In the genomic region with DNA sequence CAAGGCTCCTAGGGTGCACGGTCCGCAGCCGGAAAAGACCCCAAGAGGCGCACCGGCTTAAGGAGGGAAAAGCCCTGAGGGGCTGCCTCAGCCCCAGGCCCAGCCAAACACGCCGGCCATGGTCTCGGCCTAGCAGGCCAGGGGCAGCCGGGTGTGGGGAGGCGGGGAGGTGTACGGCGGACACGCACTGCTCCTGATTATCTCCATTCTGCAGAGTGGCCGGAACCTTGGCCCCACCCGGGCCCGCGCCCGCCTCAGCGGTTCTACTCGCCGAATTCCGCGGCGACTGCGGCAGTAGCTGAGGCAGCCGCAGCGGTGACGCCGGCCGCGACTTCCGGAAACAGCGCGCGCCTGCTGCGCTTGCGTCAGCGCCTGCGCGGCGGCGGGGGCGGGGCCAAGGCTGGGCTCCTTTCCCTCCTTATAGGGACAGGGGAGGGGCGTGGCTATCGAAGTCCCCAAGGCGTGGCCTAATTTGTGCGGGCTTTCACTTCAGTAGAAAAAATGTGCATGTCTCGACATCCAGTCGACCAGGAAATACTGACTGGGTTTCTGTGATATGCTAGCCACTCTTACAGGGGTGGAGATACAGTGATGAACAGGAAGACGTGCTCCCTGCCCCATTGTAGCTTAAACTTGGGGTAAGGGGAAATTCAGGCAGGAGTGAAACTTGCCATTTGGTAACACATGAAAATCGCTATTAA, we compare ENCODE assay signal across 1 cellular context.
TF ChIP-seq lines count a peak whose summit lies in the region.

A gene with protein sequence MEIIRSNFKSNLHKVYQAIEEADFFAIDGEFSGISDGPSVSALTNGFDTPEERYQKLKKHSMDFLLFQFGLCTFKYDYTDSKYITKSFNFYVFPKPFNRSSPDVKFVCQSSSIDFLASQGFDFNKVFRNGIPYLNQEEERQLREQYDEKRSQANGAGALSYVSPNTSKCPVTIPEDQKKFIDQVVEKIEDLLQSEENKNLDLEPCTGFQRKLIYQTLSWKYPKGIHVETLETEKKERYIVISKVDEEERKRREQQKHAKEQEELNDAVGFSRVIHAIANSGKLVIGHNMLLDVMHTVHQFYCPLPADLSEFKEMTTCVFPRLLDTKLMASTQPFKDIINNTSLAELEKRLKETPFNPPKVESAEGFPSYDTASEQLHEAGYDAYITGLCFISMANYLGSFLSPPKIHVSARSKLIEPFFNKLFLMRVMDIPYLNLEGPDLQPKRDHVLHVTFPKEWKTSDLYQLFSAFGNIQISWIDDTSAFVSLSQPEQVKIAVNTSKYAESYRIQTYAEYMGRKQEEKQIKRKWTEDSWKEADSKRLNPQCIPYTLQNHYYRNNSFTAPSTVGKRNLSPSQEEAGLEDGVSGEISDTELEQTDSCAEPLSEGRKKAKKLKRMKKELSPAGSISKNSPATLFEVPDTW (minus strand): TSS at position 342 of the 701 bp plus-strand sequence. CDS start 135 bp downstream, at position 207.

TF ChIP-seq in K562, 482 proteins besides CTCF, POLR2A, EP300 and RAD21 (continued from another document and continues in another):
- TF ChIP-seq, protein P1, sequence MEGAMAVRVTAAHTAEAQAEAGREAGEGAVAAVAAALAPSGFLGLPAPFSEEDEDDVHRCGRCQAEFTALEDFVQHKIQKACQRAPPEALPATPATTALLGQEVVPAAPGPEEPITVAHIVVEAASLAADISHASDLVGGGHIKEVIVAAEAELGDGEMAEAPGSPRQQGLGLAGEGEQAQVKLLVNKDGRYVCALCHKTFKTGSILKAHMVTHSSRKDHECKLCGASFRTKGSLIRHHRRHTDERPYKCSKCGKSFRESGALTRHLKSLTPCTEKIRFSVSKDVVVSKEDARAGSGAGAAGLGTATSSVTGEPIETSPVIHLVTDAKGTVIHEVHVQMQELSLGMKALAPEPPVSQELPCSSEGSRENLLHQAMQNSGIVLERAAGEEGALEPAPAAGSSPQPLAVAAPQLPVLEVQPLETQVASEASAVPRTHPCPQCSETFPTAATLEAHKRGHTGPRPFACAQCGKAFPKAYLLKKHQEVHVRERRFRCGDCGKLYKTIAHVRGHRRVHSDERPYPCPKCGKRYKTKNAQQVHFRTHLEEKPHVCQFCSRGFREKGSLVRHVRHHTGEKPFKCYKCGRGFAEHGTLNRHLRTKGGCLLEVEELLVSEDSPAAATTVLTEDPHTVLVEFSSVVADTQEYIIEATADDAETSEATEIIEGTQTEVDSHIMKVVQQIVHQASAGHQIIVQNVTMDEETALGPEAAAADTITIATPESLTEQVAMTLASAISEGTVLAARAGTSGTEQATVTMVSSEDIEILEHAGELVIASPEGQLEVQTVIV (CRISPR knock-in tag; IDR thresholded peaks at IDR 0.05; ENCODE audit: borderline replicate concordance), result no peak
- TF ChIP-seq, protein P2, sequence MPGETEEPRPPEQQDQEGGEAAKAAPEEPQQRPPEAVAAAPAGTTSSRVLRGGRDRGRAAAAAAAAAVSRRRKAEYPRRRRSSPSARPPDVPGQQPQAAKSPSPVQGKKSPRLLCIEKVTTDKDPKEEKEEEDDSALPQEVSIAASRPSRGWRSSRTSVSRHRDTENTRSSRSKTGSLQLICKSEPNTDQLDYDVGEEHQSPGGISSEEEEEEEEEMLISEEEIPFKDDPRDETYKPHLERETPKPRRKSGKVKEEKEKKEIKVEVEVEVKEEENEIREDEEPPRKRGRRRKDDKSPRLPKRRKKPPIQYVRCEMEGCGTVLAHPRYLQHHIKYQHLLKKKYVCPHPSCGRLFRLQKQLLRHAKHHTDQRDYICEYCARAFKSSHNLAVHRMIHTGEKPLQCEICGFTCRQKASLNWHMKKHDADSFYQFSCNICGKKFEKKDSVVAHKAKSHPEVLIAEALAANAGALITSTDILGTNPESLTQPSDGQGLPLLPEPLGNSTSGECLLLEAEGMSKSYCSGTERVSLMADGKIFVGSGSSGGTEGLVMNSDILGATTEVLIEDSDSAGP (CRISPR knock-in tag; IDR thresholded peaks at IDR 0.05), result no peak
- TF ChIP-seq TBP (optimal IDR thresholded peaks at IDR 0.05; ENCODE audit: low read depth, low read length) (peak; percentile 91), KLF13 (tag; IDR thresholded peaks at IDR 0.05; ENCODE audit: borderline replicate concordance, low read depth) (no peak), CCNT2 (IDR thresholded peaks at IDR 0.05; ENCODE audit: borderline replicate concordance, extremely low read depth, insufficient read length, low read depth, low read length) (peak; percentile 84), SP2 (IDR thresholded peaks at IDR 0.05; ENCODE audit: extremely low read depth, low read depth, low read length, poor library complexity, severe bottlenecking) (no peak), ZNF133 (CRISPR knock-in tag; IDR thresholded peaks at IDR 0.05) (no peak), TAF7 (tag; IDR thresholded peaks at IDR 0.05) (peak; percentile 67), ZNF134 (CRISPR knock-in tag; conservative IDR thresholded peaks at IDR 0.05) (no peak), DIDO1 (tag; IDR thresholded peaks at IDR 0.05; ENCODE audit: low read depth) (no peak), SMAD4 (CRISPR knock-in tag; conservative IDR thresholded peaks at IDR 0.05) (peak; percentile 24; the same call in 1 of the 2 replicates), BHLHE40 (IDR thresholded peaks at IDR 0.05; ENCODE audit: low read length) (no peak), FOXP1 (CRISPR knock-in tag; IDR thresholded peaks at IDR 0.05) (peak; percentile 77), ZNF589 (CRISPR knock-in tag; IDR thresholded peaks at IDR 0.05; ENCODE audit: low read depth) (0 out of 2 replicates have a peak, but pooled peaks have one; percentile 74), MCM2 (IDR thresholded peaks at IDR 0.05; ENCODE audit: low read depth) (no peak), ZSCAN32 (CRISPR knock-in tag; IDR thresholded peaks at IDR 0.05) (no peak), CC2D1A (IDR thresholded peaks at IDR 0.05) (no peak), HDAC6 (IDR thresholded peaks at IDR 0.05; ENCODE audit: low read depth, low read length) (no peak), ZNF444 (CRISPR knock-in tag; IDR thresholded peaks at IDR 0.05) (no peak), CREM (IDR thresholded peaks at IDR 0.05; ENCODE audit: low read depth) (peak; percentile 90), L3MBTL2 (IDR thresholded peaks at IDR 0.05) (peak; percentile 86), HNRNPUL1 (IDR thresholded peaks at IDR 0.05; ENCODE audit: low read length) (no peak), CBX8 (IDR thresholded peaks at IDR 0.05; ENCODE audit: borderline replicate concordance, extremely low read depth, low read depth, low read length, poor library complexity, severe bottlenecking) (no peak), ELF4 (CRISPR knock-in tag; IDR thresholded peaks at IDR 0.05) (no peak), SETDB1 (IDR thresholded peaks at IDR 0.05; ENCODE audit: low read length) (no peak)
- TF ChIP-seq, protein P3, sequence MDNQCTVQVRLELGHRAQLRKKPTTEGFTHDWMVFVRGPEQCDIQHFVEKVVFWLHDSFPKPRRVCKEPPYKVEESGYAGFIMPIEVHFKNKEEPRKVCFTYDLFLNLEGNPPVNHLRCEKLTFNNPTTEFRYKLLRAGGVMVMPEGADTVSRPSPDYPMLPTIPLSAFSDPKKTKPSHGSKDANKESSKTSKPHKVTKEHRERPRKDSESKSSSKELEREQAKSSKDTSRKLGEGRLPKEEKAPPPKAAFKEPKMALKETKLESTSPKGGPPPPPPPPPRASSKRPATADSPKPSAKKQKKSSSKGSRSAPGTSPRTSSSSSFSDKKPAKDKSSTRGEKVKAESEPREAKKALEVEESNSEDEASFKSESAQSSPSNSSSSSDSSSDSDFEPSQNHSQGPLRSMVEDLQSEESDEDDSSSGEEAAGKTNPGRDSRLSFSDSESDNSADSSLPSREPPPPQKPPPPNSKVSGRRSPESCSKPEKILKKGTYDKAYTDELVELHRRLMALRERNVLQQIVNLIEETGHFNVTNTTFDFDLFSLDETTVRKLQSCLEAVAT (IDR thresholded peaks at IDR 0.05), result peak; percentile 28 to 60; a peak in 2 of 4 replicates
- TF ChIP-seq, protein P4, sequence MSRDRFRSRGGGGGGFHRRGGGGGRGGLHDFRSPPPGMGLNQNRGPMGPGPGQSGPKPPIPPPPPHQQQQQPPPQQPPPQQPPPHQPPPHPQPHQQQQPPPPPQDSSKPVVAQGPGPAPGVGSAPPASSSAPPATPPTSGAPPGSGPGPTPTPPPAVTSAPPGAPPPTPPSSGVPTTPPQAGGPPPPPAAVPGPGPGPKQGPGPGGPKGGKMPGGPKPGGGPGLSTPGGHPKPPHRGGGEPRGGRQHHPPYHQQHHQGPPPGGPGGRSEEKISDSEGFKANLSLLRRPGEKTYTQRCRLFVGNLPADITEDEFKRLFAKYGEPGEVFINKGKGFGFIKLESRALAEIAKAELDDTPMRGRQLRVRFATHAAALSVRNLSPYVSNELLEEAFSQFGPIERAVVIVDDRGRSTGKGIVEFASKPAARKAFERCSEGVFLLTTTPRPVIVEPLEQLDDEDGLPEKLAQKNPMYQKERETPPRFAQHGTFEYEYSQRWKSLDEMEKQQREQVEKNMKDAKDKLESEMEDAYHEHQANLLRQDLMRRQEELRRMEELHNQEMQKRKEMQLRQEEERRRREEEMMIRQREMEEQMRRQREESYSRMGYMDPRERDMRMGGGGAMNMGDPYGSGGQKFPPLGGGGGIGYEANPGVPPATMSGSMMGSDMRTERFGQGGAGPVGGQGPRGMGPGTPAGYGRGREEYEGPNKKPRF (IDR thresholded peaks at IDR 0.05; ENCODE audit: low read depth, low read length), result no peak
- TF ChIP-seq, protein P5, sequence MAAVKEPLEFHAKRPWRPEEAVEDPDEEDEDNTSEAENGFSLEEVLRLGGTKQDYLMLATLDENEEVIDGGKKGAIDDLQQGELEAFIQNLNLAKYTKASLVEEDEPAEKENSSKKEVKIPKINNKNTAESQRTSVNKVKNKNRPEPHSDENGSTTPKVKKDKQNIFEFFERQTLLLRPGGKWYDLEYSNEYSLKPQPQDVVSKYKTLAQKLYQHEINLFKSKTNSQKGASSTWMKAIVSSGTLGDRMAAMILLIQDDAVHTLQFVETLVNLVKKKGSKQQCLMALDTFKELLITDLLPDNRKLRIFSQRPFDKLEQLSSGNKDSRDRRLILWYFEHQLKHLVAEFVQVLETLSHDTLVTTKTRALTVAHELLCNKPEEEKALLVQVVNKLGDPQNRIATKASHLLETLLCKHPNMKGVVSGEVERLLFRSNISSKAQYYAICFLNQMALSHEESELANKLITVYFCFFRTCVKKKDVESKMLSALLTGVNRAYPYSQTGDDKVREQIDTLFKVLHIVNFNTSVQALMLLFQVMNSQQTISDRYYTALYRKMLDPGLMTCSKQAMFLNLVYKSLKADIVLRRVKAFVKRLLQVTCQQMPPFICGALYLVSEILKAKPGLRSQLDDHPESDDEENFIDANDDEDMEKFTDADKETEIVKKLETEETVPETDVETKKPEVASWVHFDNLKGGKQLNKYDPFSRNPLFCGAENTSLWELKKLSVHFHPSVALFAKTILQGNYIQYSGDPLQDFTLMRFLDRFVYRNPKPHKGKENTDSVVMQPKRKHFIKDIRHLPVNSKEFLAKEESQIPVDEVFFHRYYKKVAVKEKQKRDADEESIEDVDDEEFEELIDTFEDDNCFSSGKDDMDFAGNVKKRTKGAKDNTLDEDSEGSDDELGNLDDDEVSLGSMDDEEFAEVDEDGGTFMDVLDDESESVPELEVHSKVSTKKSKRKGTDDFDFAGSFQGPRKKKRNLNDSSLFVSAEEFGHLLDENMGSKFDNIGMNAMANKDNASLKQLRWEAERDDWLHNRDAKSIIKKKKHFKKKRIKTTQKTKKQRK (IDR thresholded peaks at IDR 0.05; ENCODE audit: borderline replicate concordance, low read depth, low read length), result no peak
- TF ChIP-seq, protein P6, sequence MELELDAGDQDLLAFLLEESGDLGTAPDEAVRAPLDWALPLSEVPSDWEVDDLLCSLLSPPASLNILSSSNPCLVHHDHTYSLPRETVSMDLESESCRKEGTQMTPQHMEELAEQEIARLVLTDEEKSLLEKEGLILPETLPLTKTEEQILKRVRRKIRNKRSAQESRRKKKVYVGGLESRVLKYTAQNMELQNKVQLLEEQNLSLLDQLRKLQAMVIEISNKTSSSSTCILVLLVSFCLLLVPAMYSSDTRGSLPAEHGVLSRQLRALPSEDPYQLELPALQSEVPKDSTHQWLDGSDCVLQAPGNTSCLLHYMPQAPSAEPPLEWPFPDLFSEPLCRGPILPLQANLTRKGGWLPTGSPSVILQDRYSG (tag; conservative IDR thresholded peaks at IDR 0.05; ENCODE audit: low read depth), result no peak
- TF ChIP-seq, protein P7, sequence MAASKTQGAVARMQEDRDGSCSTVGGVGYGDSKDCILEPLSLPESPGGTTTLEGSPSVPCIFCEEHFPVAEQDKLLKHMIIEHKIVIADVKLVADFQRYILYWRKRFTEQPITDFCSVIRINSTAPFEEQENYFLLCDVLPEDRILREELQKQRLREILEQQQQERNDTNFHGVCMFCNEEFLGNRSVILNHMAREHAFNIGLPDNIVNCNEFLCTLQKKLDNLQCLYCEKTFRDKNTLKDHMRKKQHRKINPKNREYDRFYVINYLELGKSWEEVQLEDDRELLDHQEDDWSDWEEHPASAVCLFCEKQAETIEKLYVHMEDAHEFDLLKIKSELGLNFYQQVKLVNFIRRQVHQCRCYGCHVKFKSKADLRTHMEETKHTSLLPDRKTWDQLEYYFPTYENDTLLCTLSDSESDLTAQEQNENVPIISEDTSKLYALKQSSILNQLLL (CRISPR knock-in tag; IDR thresholded peaks at IDR 0.05; ENCODE audit: borderline replicate concordance), result no peak
- TF ChIP-seq, protein P8, sequence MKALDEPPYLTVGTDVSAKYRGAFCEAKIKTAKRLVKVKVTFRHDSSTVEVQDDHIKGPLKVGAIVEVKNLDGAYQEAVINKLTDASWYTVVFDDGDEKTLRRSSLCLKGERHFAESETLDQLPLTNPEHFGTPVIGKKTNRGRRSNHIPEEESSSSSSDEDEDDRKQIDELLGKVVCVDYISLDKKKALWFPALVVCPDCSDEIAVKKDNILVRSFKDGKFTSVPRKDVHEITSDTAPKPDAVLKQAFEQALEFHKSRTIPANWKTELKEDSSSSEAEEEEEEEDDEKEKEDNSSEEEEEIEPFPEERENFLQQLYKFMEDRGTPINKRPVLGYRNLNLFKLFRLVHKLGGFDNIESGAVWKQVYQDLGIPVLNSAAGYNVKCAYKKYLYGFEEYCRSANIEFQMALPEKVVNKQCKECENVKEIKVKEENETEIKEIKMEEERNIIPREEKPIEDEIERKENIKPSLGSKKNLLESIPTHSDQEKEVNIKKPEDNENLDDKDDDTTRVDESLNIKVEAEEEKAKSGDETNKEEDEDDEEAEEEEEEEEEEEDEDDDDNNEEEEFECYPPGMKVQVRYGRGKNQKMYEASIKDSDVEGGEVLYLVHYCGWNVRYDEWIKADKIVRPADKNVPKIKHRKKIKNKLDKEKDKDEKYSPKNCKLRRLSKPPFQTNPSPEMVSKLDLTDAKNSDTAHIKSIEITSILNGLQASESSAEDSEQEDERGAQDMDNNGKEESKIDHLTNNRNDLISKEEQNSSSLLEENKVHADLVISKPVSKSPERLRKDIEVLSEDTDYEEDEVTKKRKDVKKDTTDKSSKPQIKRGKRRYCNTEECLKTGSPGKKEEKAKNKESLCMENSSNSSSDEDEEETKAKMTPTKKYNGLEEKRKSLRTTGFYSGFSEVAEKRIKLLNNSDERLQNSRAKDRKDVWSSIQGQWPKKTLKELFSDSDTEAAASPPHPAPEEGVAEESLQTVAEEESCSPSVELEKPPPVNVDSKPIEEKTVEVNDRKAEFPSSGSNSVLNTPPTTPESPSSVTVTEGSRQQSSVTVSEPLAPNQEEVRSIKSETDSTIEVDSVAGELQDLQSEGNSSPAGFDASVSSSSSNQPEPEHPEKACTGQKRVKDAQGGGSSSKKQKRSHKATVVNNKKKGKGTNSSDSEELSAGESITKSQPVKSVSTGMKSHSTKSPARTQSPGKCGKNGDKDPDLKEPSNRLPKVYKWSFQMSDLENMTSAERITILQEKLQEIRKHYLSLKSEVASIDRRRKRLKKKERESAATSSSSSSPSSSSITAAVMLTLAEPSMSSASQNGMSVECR (CRISPR knock-in tag; IDR thresholded peaks at IDR 0.05), result peak; percentile 82
- TF ChIP-seq, protein P9, sequence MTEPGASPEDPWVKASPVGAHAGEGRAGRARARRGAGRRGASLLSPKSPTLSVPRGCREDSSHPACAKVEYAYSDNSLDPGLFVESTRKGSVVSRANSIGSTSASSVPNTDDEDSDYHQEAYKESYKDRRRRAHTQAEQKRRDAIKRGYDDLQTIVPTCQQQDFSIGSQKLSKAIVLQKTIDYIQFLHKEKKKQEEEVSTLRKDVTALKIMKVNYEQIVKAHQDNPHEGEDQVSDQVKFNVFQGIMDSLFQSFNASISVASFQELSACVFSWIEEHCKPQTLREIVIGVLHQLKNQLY (CRISPR knock-in tag; conservative IDR thresholded peaks at IDR 0.05), result no peak
